In genomic region chr2:236109061-236109460, GRCh38 we compare ENCODE assay signal across 1 cellular context.
TF ChIP-seq lines count a peak whose summit lies in the region.

No MANE protein-coding gene starts in this region.

TF ChIP-seq in HCT116, 20 proteins besides CTCF, POLR2A, EP300 and RAD21 (continued from another document):
- TF ChIP-seq ZBTB33 (IDR thresholded peaks at IDR 0.05; ENCODE audit: extremely low read depth, insufficient replicate concordance, low read length) (no peak), ZNF274 (IDR thresholded peaks at IDR 0.05; ENCODE audit: low read depth, low read length) (no peak), CBX3 (IDR thresholded peaks at IDR 0.05; ENCODE audit: low read depth) (no peak), MAX (IDR thresholded peaks at IDR 0.05) (no peak), FOSL1 (IDR thresholded peaks at IDR 0.05; ENCODE audit: low read depth) (no peak), REST (IDR thresholded peaks at IDR 0.05; ENCODE audit: low read depth) (no peak), JUND (IDR thresholded peaks at IDR 0.05) (no peak), SP1 (IDR thresholded peaks at IDR 0.05; ENCODE audit: low read depth) (no peak), EZH2 (IDR thresholded peaks at IDR 0.05) (no peak), ELF1 (IDR thresholded peaks at IDR 0.05; ENCODE audit: borderline replicate concordance, low read depth) (no peak), YY1 (IDR thresholded peaks at IDR 0.05; ENCODE audit: extremely low read depth, insufficient replicate concordance, low read depth, low read length) (no peak), EZH2phosphoT487 (IDR thresholded peaks at IDR 0.05; ENCODE audit: borderline replicate concordance) (no peak)
